Comparison of ENCODE assay signal across 2 cellular contexts in the genomic region with DNA sequence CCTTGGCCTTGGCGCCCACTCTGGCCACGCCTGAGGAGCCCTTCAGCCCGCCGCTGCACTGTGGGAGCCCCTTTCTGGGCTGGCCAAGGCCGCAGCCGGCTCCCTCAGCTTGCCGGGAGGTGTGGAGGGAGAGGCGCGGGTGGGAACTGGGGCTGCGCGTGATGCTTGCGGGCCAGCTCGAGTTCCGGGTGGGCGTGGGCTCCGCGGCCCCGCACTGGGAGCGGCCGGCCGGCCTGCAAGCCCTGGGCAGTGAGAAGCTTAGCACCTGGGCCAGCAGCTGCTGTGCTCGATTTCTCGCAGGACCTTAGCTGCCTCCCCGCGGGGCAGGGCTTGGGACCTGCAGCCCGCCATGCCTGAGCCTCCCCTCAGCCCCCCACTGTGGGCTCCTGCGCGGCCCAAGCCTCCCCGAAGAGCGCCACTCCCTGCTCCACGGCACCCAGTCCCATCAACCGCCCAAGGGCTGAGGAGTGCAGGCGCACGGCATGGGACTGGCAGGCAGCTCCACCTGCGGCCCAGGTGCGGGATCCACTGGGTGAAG.
TF ChIP-seq lines count a peak whose summit lies in the region.

No MANE protein-coding gene starts in this region.

TF ChIP-seq in GM12878, 131 proteins besides CTCF, POLR2A, EP300 and RAD21:
- TF ChIP-seq, protein P1, sequence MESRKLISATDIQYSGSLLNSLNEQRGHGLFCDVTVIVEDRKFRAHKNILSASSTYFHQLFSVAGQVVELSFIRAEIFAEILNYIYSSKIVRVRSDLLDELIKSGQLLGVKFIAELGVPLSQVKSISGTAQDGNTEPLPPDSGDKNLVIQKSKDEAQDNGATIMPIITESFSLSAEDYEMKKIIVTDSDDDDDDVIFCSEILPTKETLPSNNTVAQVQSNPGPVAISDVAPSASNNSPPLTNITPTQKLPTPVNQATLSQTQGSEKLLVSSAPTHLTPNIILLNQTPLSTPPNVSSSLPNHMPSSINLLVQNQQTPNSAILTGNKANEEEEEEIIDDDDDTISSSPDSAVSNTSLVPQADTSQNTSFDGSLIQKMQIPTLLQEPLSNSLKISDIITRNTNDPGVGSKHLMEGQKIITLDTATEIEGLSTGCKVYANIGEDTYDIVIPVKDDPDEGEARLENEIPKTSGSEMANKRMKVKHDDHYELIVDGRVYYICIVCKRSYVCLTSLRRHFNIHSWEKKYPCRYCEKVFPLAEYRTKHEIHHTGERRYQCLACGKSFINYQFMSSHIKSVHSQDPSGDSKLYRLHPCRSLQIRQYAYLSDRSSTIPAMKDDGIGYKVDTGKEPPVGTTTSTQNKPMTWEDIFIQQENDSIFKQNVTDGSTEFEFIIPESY (IDR thresholded peaks at IDR 0.05): peak; percentile 83; the same call in 1 of the 2 replicates
- TF ChIP-seq LARP7 (IDR thresholded peaks at IDR 0.05): 0 out of 2 replicates have a peak, but pooled peaks have one; percentile 43

TF ChIP-seq in HepG2, 621 proteins besides CTCF, POLR2A, EP300 and RAD21:
- peak; percentile 37 for TF ChIP-seq ZNF883 (CRISPR knock-in tag; IDR thresholded peaks at IDR 0.05; ENCODE audit: not compliant biosample characterization)
- peak; percentile 18 for TF ChIP-seq ZNF687 (CRISPR knock-in tag; IDR thresholded peaks at IDR 0.05)
- 0 out of 2 replicates have a peak, but pooled peaks have one; percentile 31 for TF ChIP-seq CENPT (CRISPR knock-in tag; IDR thresholded peaks at IDR 0.05; ENCODE audit: low read depth)
- TF ChIP-seq ZNF770 (CRISPR knock-in tag; IDR thresholded peaks at IDR 0.05): 0 out of 2 replicates have a peak, but pooled peaks have one; percentile 7
- TF ChIP-seq ZMYM4 (CRISPR knock-in tag; IDR thresholded peaks at IDR 0.05): 0 out of 2 replicates have a peak, but pooled peaks have one; percentile 1
